Comparison of ENCODE assay signal across 8 cellular contexts in genomic region chr19:17718467-17718987, GRCh38. TPM values are rescaled to one million over a fixed set of nuclear protein-coding genes. Genes with fewer than 3 reads are reported as not detected.
DNase-seq lines count a peak whose midpoint lies in the region; ATAC-seq and TF ChIP-seq lines count a peak whose summit lies in the region.

No MANE protein-coding gene starts in this region.

- no peak for TF ChIP-seq RAD21 in SK-N-SH (IDR thresholded peaks at IDR 0.05; ENCODE audit: low read length)

- TF ChIP-seq CTCF in left ventricle myocardium inferior (IDR thresholded peaks at IDR 0.05; ENCODE audit: borderline replicate concordance) = no peak
- no peak for TF ChIP-seq CTCF in heart left ventricle (IDR thresholded peaks at IDR 0.05)
- TF ChIP-seq CTCF in SK-N-SH (IDR thresholded peaks at IDR 0.05) = no peak

- H3K27ac ChIP-seq in left ventricle myocardium inferior (replicated peaks) (no peak overlapping the region), heart left ventricle (peak overlapping the region in 1 of 12 donors; percentile 60), iPS-18a (ENCODE audit: low read length) (no peak overlapping the region), SK-N-SH (ENCODE audit: low read depth in 2 of 2, low read length in 1 of 2) (no peak overlapping the region)

- CTCF ChIA-PET in SK-N-SH (lab: Yijun Ruan, JAX) = interaction anchor here (1.5 to 5.9 kb wide), 2 partner anchors 15 to 113 kb away, joined by 4 to 30 read pairs; no protein-coding TSS in a partner anchor

- WGBS in heart left ventricle, 4 donors = 88 to 90% (median 89%) methylated on average over 5 of the region's 5 CpGs
- WGBS in SK-N-SH (ENCODE audit: low lambda C conversion rate) = 86% methylated on average over 5 of the region's 5 CpGs

- no peaks in the 10 kb centered on the region for H3F3A ChIP-seq in SK-N-SH (replicated peaks; ENCODE audit: insufficient read depth)

- peaks cover 30% of the 10 kb centered on the region for H3K79me2 ChIP-seq in SK-N-SH (ENCODE audit: insufficient read depth)

- peak overlapping the region; percentile 96 for H3K4me3 ChIP-seq in left ventricle myocardium inferior
- peak overlapping the region in 4 of 12 donors; percentile 92 to 99 (median 94) for H3K4me3 ChIP-seq in heart left ventricle
- peak overlapping the region; percentile 74 for H3K4me3 ChIP-seq in iPS-18a (ENCODE audit: low read length)
- peak overlapping the region in 1 of 2 experiments; percentile 74; a peak in 1 of 4 replicates for H3K4me3 ChIP-seq in SK-N-SH (ENCODE audit: low read depth in 2 of 2, low read length in 1 of 2)

- H3K4me3 Mint-ChIP-seq in T-helper 2 cell treated with Interferon-gamma antibody and Interleukin-4, amounts not matched to agents 5 μg/mL and 100 μg/mL, for 36 hours = peak overlapping the region; percentile 84

- POLR2A ChIA-PET in SK-N-SH (lab: Yijun Ruan, JAX) = interaction anchor here (1.5 kb wide), 1 partner anchor 141 kb away, joined by 4 read pairs; the partner anchor contains the start of gene RPL18A

- H3K9me2 ChIP-seq in SK-N-SH = no peaks in the 10 kb centered on the region

- H3K4me1 ChIP-seq in left ventricle myocardium inferior (peaks cover 60% of the 10 kb centered on the region), heart left ventricle (peaks cover 0 to 57% (median 43%) of the 10 kb centered on the region in 12 donors), iPS-18a (ENCODE audit: control insufficient read depth, low read depth, low read length) (peaks cover 10% of the 10 kb centered on the region), SK-N-SH (ENCODE audit: control insufficient read depth in 1 of 2, insufficient read depth in 2 of 2, low read depth in 1 of 2, low read length in 1 of 2) (peaks cover 16 to 20% of the 10 kb centered on the region in 2 experiments; a peak in 2 of 4 replicates)

- peaks cover 5% of the 10 kb centered on the region for H3K36me3 ChIP-seq in left ventricle myocardium inferior
- H3K36me3 ChIP-seq in heart left ventricle = peaks cover 0 to 8% (median 0%) of the 10 kb centered on the region in 9 donors
- no peaks in the 10 kb centered on the region for H3K36me3 ChIP-seq in iPS-18a (ENCODE audit: control insufficient read depth, low read depth, low read length)
- H3K36me3 ChIP-seq in SK-N-SH (replicated peaks in 1 of 2; ENCODE audit: control insufficient read depth in 1 of 2, insufficient read depth in 2 of 2, low read length in 1 of 2) = no peaks in the 10 kb centered on the region

- H4K20me1 ChIP-seq in SK-N-SH (ENCODE audit: insufficient read depth) = peaks cover 26% of the 10 kb centered on the region

- no peak overlapping the region for H2AFZ ChIP-seq in SK-N-SH (ENCODE audit: low read depth)

- no peaks in the 10 kb centered on the region for H3K9me3 Mint-ChIP-seq in T-helper 2 cell treated with Interferon-gamma antibody and Interleukin-4, amounts not matched to agents 5 μg/mL and 100 μg/mL, for 36 hours

- no peaks in the 10 kb centered on the region for H3K27me3 ChIP-seq in left ventricle myocardium inferior (ENCODE audit: low read depth)
- no peaks in the 10 kb centered on the region for H3K27me3 ChIP-seq in heart left ventricle
- H3K27me3 ChIP-seq in iPS-18a (ENCODE audit: control insufficient read depth, insufficient read depth, low read length) = no peaks in the 10 kb centered on the region
- H3K27me3 ChIP-seq in SK-N-SH (ENCODE audit: insufficient read depth) = no peaks in the 10 kb centered on the region

- H3K4me2 ChIP-seq in SK-N-SH = no peak overlapping the region

- ATAC-seq in heart left ventricle (no peak), GM21423 (IDR thresholded peaks at IDR 0.05; ENCODE audit: unreplicated experiment) (no peak)

- TF ChIP-seq EP300 in SK-N-SH (IDR thresholded peaks at IDR 0.05; ENCODE audit: borderline replicate concordance in 1 of 2, low read depth in 1 of 2, low read length in 1 of 2) = no peak

- peak overlapping the region; percentile 55 for H3K9ac ChIP-seq in iPS-18a (ENCODE audit: low read length)
- no peak overlapping the region for H3K9ac ChIP-seq in SK-N-SH

- H3K27ac Mint-ChIP-seq in T-helper 2 cell treated with Interferon-gamma antibody and Interleukin-4, amounts not matched to agents 5 μg/mL and 100 μg/mL, for 36 hours = peak overlapping the region; percentile 81

- DNase-seq in left ventricle myocardium inferior (no peak), heart left ventricle (no peak), SK-N-SH (no peak), SHP77 treated with DMSO at 0.1 percent for 48 hours (lab: John Stamatoyannopoulos, UW) (no peak)
- no peak for DNase-seq in T-helper 2 cell treated with Interferon-gamma antibody and Interleukin-4, amounts not matched to agents 5 μg/mL and 100 μg/mL, for 36 hours (ENCODE audit: low spot score)
- no peak for DNase-seq in effector CD8-positive, alpha-beta T cell (lab: John Stamatoyannopoulos, UW)

- H3K36me3 Mint-ChIP-seq in T-helper 2 cell treated with Interferon-gamma antibody and Interleukin-4, amounts not matched to agents 5 μg/mL and 100 μg/mL, for 36 hours (ENCODE audit: low read depth) = peaks cover 2% of the 10 kb centered on the region

- intact Hi-C loops in left ventricle myocardium inferior (cut with micrococcal nuclease) = no loop called here
- intact Hi-C loops in heart left ventricle (cut with DNase I) = loop anchor here in 1 of 10 donors (5.0 kb wide), 1 partner anchor 139 kb away; the partner anchor contains the start of gene RPL18A

- H3K4me1 Mint-ChIP-seq in T-helper 2 cell treated with Interferon-gamma antibody and Interleukin-4, amounts not matched to agents 5 μg/mL and 100 μg/mL, for 36 hours (ENCODE audit: low read depth) = peaks cover 36% of the 10 kb centered on the region

- no peak for TF ChIP-seq POLR2A in heart left ventricle (IDR thresholded peaks at IDR 0.05)

- peaks cover 2% of the 10 kb centered on the region for H3K27me3 Mint-ChIP-seq in T-helper 2 cell treated with Interferon-gamma antibody and Interleukin-4, amounts not matched to agents 5 μg/mL and 100 μg/mL, for 36 hours (ENCODE audit: low read depth)

- H3K9me3 ChIP-seq in left ventricle myocardium inferior (replicated peaks) (no peaks in the 10 kb centered on the region), heart left ventricle (no peaks in the 10 kb centered on the region), iPS-18a (ENCODE audit: control insufficient read depth, low read depth, low read length) (no peaks in the 10 kb centered on the region), SK-N-SH (no peaks in the 10 kb centered on the region)

TF ChIP-seq in SK-N-SH, 30 proteins besides CTCF, POLR2A, EP300 and RAD21:
- TF ChIP-seq GATA2 (CRISPR knock-in tag; IDR thresholded peaks at IDR 0.05) (no peak), USF2 (IDR thresholded peaks at IDR 0.05; ENCODE audit: borderline replicate concordance, low read depth, low read length) (no peak), TEAD4 (IDR thresholded peaks at IDR 0.05; ENCODE audit: borderline replicate concordance, insufficient read depth) (no peak)
TF ChIP-seq in SK-N-SH: peak in this region for 0.

RNA-seq across cellular contexts. Expression of gene MAP1S, which starts 0.8 kb away (rescaled TPM):
- total RNA-seq in left ventricle myocardium inferior = 21.4 TPM
- 10 to 100 TPM; 19.5 to 47.9 (median 24.1) TPM for total RNA-seq in heart left ventricle
- polyA plus RNA-seq in heart left ventricle = 10 to 100 TPM; 17.1 to 20.0 TPM
- polyA plus RNA-seq in SK-N-SH (2012; rRNA removed) = 7.8 and 18.4 TPM in 2 replicates
- 4.9 and 9.1 TPM in 2 replicates for polyA plus RNA-seq in SK-N-SH (2012; cell fraction: cytosol; rRNA removed)
- 24.7 and 42.3 TPM in 2 replicates for polyA plus RNA-seq in SK-N-SH (2012; cell fraction: nucleus; rRNA removed)

RNA-seq across cellular contexts. Expression of gene UNC13A, which starts 30.4 kb away (rescaled TPM):
- total RNA-seq in left ventricle myocardium inferior = 0.05 TPM
- total RNA-seq in heart left ventricle = 1 to 10 TPM in 1 of 9 donors, under 1 TPM in 7, not detected in 1; 0.02 to 1.1 (median 0.09) TPM
- under 1 TPM; 0.04 to 0.19 TPM for polyA plus RNA-seq in heart left ventricle
- 0.32 and 0.38 TPM in 2 replicates for polyA plus RNA-seq in SK-N-SH (2012; rRNA removed)
- 0.17 and 0.45 TPM in 2 replicates for polyA plus RNA-seq in SK-N-SH (2012; cell fraction: cytosol; rRNA removed)
- 0.93 and 1.2 TPM in 2 replicates for polyA plus RNA-seq in SK-N-SH (2012; cell fraction: nucleus; rRNA removed)

RNA-seq across cellular contexts. Expression of gene FCHO1, which starts 32.8 kb away (rescaled TPM):
- total RNA-seq in left ventricle myocardium inferior (0.71 TPM), heart left ventricle (1 to 10 TPM in 4 of 9 donors, under 1 TPM in 5; 0.29 to 3.3 (median 0.77) TPM)
- polyA plus RNA-seq in heart left ventricle (under 1 TPM; 0.34 to 0.49 TPM), SK-N-SH (2012; rRNA removed) (0.19 and 0.71 TPM in 2 replicates)
- 0.04 and 0.16 TPM in 2 replicates for polyA plus RNA-seq in SK-N-SH (2012; cell fraction: cytosol; rRNA removed)
- 0.75 and 1.4 TPM in 2 replicates for polyA plus RNA-seq in SK-N-SH (2012; cell fraction: nucleus; rRNA removed)
